ENCODE assay signal across 11 cellular contexts in the genomic region with DNA sequence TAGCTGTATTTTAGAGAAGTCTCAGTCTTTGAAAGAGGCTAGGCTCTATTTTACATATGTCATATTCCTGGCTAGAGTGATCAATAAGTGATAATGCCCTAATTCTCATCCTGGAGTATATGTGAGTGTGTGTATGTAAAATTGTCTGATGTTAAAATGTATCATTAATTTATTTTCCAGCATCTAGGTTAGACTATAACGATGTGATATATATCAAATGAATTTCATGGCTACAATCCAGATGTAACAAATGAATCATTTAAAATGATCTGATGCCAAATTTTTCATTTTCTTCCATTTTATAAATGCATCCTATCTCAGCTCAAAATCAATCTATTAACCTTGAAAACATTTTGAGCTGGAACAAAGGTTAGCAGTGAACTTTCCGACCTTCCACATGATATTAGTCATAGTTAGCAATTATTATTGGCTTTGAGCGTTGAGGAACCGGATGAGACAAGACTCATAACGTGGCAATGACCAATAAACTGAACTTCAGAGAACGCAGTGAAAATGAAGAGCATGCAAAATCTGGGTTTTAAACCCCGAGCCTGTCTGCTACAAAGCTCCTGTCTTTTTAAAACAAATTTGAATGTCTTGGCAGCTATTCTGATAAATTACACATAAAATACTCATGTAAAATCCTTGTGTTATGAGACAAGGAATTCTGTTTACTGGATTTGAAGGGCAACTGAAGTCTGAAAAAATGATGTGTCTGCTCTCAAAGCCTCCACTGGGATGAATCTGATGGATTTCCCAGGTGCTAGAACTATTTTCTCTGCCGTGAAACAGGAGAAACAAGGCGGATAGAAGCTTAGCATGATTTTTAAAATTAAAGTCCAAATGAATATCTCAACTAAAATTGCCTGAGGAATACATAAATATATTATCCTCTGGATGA.
DNase-seq lines count a peak whose midpoint lies in the region; ATAC-seq and TF ChIP-seq lines count a peak whose summit lies in the region.
"Had no signal": no experiment of that assay in that cellular context is flagged by ENCODE, and none has a peak within 500 bp of the region (broad histone marks: within the 10 kb centered on the region; RNA-seq: fewer than 3 reads in every experiment).

No MANE protein-coding gene starts in this region.

- DNase-seq in foreskin keratinocyte (peak; percentile 67 to 84), ecto neural progenitor cell (ENCODE audit: low spot score) (no peak), transverse colon (no peak)
- DNase-seq: activated CD4-positive, alpha-beta T cell treated with anti-CD3 and anti-CD28 coated beads, Interleukin-2, amount 50 U/mL, for 1 hour; activated naive CD8-positive, alpha-beta T cell treated with anti-CD3 and anti-CD28 coated beads for 36 hours; SHP77 treated with DMSO at 0.1 percent for 48 hours had no signal

- no peak overlapping the region for H3K27ac ChIP-seq in foreskin keratinocyte
- no peak overlapping the region for H3K27ac ChIP-seq in transverse colon

- no peaks in the 10 kb centered on the region for H3K9me3 ChIP-seq in transverse colon

- intact Hi-C loops in transverse colon (cut with DNase I; ENCODE audit: low total_unique reads) = no loop called here

- WGBS in transverse colon (ENCODE audit: low coverage in 1 of 2), 2 donors = 55 to 61% methylated on average over 9 of the region's 9 CpGs

- H3K36me3 ChIP-seq in transverse colon = no peaks in the 10 kb centered on the region

- in situ Hi-C loops in transverse colon (cut with MboI; ENCODE audit: low pct_ligation_motif_present in 1 of 4, low pct_unique_long_range_greater_than_20kb in 1 of 4, low sequenced_read_pairs in 3 of 4) = no loop called here

- TF ChIP-seq POLR2A in transverse colon (IDR thresholded peaks at IDR 0.05) = no peak

- TF ChIP-seq CTCF in WI38 (IDR thresholded peaks at IDR 0.05; ENCODE audit: low read depth, low read length) = no peak
- no peak for TF ChIP-seq CTCF in foreskin keratinocyte (conservative IDR thresholded peaks at IDR 0.05)
- no peak for TF ChIP-seq CTCF in transverse colon (IDR thresholded peaks at IDR 0.05)

- H3K4me3 ChIP-seq in WI38 (ENCODE audit: low read depth, low read length) = 0 out of 2 replicates have a peak overlapping the region, but pooled peaks have one; percentile 6
- H3K4me3 ChIP-seq in transverse colon = no peak overlapping the region

- H3K4me1 ChIP-seq in foreskin keratinocyte (peaks cover 10% of the 10 kb centered on the region), transverse colon (no peaks in the 10 kb centered on the region)

- ATAC-seq in HG03565 (IDR thresholded peaks at IDR 0.05; ENCODE audit: unreplicated experiment) (peak; percentile 59), foreskin keratinocyte (peak; percentile 89), HG02610 (IDR thresholded peaks at IDR 0.05; ENCODE audit: unreplicated experiment) (no peak), HG03108 (IDR thresholded peaks at IDR 0.05; ENCODE audit: unreplicated experiment) (no peak)
- ATAC-seq: left lobe of liver had no signal

- no peaks in the 10 kb centered on the region for H3K27me3 ChIP-seq in foreskin keratinocyte
- H3K27me3 ChIP-seq in transverse colon = no peaks in the 10 kb centered on the region

- TF ChIP-seq EP300 in transverse colon (IDR thresholded peaks at IDR 0.05; ENCODE audit: low read depth) = no peak

Comparison
In these comparisons a context has a peak if more than half of its experiments do, and no peak if none do; other contexts are left out.
1. ATAC-seq: peak in HG03565 (single experiment) and foreskin keratinocyte (single experiment); none in HG02610 (single experiment) and HG03108 (single experiment).
2. DNase-seq: peak in foreskin keratinocyte (2 of 2); none in ecto neural progenitor cell (single experiment) and transverse colon (single experiment).